ENCODE assay signal across 8 cellular contexts in genomic region chr10:9657530-9657929, GRCh38.
"Had no signal": no experiment of that assay in that cellular context is flagged by ENCODE, and none has a peak within 500 bp of the region (broad histone marks: within the 10 kb centered on the region; RNA-seq: fewer than 3 reads in every experiment).

No MANE protein-coding gene starts in this region.

- ATAC-seq: GM12878 had no signal

- FAIRE-seq: G401.6, GM12878, GM12891, GM12892, GM18507, GM19239 had no signal

- DNase-seq: GDM1, GF-D8 had no signal

- H3K4me3 ChIP-seq: GM12878 had no signal
